In the genomic region with DNA sequence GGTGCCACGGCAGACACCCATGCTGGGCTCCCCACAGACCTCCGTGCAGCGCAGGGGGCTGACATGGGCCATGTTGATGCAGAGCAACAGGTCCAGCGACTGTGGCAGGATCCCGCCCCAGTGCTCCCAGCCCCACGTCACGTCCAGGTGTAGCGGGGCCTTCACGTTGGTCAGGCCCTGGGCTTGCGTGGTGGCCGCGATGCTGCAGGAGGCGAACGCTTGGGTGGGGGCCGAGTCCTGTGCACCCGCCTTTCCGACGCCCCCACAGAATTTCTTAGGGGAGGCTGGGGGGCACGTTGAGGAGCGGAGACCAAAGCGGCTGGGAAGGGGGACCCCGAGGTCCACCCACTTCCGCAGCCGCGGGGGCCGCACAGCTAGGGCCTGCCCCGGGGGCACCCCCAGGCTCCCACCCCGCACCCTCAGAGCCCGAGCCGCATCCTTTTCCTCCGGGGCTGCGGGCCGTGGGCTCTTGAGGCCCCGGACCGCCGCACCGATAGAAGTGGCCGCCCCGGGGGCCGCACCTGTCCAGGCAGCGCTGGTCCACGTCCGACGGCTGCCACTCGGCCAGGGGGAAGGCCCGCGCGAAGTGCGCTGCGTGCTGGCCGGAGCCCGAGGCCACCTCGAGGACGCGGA, we compare ENCODE assay signal across 1 cellular context.
TF ChIP-seq lines count a peak whose summit lies in the region.

No MANE protein-coding gene starts in this region.

TF ChIP-seq in HEK293, 187 proteins besides CTCF, POLR2A, EP300 and RAD21 (continued from another document and continues in another):
- TF ChIP-seq, protein P1, sequence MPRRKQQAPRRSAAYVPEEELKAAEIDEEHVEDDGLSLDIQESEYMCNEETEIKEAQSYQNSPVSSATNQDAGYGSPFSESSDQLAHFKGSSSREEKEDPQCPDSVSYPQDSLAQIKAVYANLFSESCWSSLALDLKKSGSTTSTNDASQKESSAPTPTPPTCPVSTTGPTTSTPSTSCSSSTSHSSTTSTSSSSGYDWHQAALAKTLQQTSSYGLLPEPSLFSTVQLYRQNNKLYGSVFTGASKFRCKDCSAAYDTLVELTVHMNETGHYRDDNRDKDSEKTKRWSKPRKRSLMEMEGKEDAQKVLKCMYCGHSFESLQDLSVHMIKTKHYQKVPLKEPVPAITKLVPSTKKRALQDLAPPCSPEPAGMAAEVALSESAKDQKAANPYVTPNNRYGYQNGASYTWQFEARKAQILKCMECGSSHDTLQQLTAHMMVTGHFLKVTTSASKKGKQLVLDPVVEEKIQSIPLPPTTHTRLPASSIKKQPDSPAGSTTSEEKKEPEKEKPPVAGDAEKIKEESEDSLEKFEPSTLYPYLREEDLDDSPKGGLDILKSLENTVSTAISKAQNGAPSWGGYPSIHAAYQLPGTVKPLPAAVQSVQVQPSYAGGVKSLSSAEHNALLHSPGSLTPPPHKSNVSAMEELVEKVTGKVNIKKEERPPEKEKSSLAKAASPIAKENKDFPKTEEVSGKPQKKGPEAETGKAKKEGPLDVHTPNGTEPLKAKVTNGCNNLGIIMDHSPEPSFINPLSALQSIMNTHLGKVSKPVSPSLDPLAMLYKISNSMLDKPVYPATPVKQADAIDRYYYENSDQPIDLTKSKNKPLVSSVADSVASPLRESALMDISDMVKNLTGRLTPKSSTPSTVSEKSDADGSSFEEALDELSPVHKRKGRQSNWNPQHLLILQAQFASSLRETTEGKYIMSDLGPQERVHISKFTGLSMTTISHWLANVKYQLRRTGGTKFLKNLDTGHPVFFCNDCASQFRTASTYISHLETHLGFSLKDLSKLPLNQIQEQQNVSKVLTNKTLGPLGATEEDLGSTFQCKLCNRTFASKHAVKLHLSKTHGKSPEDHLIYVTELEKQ (tag by site-specific recombination; IDR thresholded peaks at IDR 0.05; ENCODE audit: borderline replicate concordance), result no peak
- TF ChIP-seq, protein P2, sequence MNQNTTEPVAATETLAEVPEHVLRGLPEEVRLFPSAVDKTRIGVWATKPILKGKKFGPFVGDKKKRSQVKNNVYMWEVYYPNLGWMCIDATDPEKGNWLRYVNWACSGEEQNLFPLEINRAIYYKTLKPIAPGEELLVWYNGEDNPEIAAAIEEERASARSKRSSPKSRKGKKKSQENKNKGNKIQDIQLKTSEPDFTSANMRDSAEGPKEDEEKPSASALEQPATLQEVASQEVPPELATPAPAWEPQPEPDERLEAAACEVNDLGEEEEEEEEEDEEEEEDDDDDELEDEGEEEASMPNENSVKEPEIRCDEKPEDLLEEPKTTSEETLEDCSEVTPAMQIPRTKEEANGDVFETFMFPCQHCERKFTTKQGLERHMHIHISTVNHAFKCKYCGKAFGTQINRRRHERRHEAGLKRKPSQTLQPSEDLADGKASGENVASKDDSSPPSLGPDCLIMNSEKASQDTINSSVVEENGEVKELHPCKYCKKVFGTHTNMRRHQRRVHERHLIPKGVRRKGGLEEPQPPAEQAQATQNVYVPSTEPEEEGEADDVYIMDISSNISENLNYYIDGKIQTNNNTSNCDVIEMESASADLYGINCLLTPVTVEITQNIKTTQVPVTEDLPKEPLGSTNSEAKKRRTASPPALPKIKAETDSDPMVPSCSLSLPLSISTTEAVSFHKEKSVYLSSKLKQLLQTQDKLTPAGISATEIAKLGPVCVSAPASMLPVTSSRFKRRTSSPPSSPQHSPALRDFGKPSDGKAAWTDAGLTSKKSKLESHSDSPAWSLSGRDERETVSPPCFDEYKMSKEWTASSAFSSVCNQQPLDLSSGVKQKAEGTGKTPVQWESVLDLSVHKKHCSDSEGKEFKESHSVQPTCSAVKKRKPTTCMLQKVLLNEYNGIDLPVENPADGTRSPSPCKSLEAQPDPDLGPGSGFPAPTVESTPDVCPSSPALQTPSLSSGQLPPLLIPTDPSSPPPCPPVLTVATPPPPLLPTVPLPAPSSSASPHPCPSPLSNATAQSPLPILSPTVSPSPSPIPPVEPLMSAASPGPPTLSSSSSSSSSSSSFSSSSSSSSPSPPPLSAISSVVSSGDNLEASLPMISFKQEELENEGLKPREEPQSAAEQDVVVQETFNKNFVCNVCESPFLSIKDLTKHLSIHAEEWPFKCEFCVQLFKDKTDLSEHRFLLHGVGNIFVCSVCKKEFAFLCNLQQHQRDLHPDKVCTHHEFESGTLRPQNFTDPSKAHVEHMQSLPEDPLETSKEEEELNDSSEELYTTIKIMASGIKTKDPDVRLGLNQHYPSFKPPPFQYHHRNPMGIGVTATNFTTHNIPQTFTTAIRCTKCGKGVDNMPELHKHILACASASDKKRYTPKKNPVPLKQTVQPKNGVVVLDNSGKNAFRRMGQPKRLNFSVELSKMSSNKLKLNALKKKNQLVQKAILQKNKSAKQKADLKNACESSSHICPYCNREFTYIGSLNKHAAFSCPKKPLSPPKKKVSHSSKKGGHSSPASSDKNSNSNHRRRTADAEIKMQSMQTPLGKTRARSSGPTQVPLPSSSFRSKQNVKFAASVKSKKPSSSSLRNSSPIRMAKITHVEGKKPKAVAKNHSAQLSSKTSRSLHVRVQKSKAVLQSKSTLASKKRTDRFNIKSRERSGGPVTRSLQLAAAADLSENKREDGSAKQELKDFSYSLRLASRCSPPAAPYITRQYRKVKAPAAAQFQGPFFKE (tag by site-specific recombination; IDR thresholded peaks at IDR 0.05; ENCODE audit: borderline replicate concordance), result no peak; the same call in 1 of the 2 replicates
- TF ChIP-seq, protein P3, sequence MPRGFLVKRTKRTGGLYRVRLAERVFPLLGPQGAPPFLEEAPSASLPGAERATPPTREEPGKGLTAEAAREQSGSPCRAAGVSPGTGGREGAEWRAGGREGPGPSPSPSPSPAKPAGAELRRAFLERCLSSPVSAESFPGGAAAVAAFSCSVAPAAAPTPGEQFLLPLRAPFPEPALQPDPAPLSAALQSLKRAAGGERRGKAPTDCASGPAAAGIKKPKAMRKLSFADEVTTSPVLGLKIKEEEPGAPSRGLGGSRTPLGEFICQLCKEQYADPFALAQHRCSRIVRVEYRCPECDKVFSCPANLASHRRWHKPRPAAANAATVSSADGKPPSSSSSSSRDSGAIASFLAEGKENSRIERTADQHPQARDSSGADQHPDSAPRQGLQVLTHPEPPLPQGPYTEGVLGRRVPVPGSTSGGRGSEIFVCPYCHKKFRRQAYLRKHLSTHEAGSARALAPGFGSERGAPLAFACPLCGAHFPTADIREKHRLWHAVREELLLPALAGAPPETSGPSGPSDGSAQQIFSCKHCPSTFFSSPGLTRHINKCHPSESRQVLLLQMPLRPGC (tag by site-specific recombination; IDR thresholded peaks at IDR 0.05), result 0 out of 2 replicates have a peak, but pooled peaks have one; percentile 29
- TF ChIP-seq KLF7 (tag by site-specific recombination; IDR thresholded peaks at IDR 0.05; ENCODE audit: borderline replicate concordance), result no peak
- TF ChIP-seq ZNF664 (tag by site-specific recombination; IDR thresholded peaks at IDR 0.05), result no peak
- no peak for TF ChIP-seq ZNF302 (tag by site-specific recombination; IDR thresholded peaks at IDR 0.05; ENCODE audit: low read depth)
- no peak for TF ChIP-seq SALL2 (tag by site-specific recombination; IDR thresholded peaks at IDR 0.05; ENCODE audit: borderline replicate concordance)
- 0 out of 2 replicates have a peak, but pooled peaks have one; percentile 33 for TF ChIP-seq ZNF768 (tag by site-specific recombination; IDR thresholded peaks at IDR 0.05)
- no peak for TF ChIP-seq ZNF394 (tag by site-specific recombination; IDR thresholded peaks at IDR 0.05; ENCODE audit: borderline replicate concordance)
- TF ChIP-seq, protein P4, sequence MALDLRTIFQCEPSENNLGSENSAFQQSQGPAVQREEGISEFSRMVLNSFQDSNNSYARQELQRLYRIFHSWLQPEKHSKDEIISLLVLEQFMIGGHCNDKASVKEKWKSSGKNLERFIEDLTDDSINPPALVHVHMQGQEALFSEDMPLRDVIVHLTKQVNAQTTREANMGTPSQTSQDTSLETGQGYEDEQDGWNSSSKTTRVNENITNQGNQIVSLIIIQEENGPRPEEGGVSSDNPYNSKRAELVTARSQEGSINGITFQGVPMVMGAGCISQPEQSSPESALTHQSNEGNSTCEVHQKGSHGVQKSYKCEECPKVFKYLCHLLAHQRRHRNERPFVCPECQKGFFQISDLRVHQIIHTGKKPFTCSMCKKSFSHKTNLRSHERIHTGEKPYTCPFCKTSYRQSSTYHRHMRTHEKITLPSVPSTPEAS (tag by site-specific recombination; IDR thresholded peaks at IDR 0.05), result no peak
- peak; percentile 77 for TF ChIP-seq GLIS2 (tag by site-specific recombination; IDR thresholded peaks at IDR 0.05)
- TF ChIP-seq, protein P5, sequence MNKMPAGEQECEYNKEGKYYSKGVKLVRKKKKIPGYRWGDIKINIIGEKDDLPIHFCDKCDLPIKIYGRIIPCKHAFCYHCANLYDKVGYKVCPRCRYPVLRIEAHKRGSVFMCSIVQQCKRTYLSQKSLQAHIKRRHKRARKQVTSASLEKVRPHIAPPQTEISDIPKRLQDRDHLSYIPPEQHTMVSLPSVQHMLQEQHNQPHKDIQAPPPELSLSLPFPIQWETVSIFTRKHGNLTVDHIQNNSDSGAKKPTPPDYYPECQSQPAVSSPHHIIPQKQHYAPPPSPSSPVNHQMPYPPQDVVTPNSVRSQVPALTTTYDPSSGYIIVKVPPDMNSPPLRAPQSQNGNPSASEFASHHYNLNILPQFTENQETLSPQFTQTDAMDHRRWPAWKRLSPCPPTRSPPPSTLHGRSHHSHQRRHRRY (tag by site-specific recombination; IDR thresholded peaks at IDR 0.05), result no peak
- TF ChIP-seq ZSCAN30 (tag by site-specific recombination; IDR thresholded peaks at IDR 0.05), result no peak; the same call in 1 of the 2 replicates
- no peak for TF ChIP-seq ZNF341 (tag by site-specific recombination; IDR thresholded peaks at IDR 0.05; ENCODE audit: low read depth)
- TF ChIP-seq ZNF670 (tag by site-specific recombination; IDR thresholded peaks at IDR 0.05; ENCODE audit: low read depth), result no peak
- TF ChIP-seq GLI2 (tag by site-specific recombination; IDR thresholded peaks at IDR 0.05; ENCODE audit: borderline replicate concordance, low read depth), result no peak
- no peak for TF ChIP-seq ZNF510 (tag by site-specific recombination; IDR thresholded peaks at IDR 0.05; ENCODE audit: insufficient replicate concordance)
- no peak for TF ChIP-seq ZNF335 (tag by site-specific recombination; conservative IDR thresholded peaks at IDR 0.05)
- TF ChIP-seq ZNF558 (tag by site-specific recombination; IDR thresholded peaks at IDR 0.05), result no peak
- no peak for TF ChIP-seq ZNF621 (tag by site-specific recombination; IDR thresholded peaks at IDR 0.05)
- no peak for TF ChIP-seq ZNF658 (tag by site-specific recombination; IDR thresholded peaks at IDR 0.05)
- TF ChIP-seq, protein P6, sequence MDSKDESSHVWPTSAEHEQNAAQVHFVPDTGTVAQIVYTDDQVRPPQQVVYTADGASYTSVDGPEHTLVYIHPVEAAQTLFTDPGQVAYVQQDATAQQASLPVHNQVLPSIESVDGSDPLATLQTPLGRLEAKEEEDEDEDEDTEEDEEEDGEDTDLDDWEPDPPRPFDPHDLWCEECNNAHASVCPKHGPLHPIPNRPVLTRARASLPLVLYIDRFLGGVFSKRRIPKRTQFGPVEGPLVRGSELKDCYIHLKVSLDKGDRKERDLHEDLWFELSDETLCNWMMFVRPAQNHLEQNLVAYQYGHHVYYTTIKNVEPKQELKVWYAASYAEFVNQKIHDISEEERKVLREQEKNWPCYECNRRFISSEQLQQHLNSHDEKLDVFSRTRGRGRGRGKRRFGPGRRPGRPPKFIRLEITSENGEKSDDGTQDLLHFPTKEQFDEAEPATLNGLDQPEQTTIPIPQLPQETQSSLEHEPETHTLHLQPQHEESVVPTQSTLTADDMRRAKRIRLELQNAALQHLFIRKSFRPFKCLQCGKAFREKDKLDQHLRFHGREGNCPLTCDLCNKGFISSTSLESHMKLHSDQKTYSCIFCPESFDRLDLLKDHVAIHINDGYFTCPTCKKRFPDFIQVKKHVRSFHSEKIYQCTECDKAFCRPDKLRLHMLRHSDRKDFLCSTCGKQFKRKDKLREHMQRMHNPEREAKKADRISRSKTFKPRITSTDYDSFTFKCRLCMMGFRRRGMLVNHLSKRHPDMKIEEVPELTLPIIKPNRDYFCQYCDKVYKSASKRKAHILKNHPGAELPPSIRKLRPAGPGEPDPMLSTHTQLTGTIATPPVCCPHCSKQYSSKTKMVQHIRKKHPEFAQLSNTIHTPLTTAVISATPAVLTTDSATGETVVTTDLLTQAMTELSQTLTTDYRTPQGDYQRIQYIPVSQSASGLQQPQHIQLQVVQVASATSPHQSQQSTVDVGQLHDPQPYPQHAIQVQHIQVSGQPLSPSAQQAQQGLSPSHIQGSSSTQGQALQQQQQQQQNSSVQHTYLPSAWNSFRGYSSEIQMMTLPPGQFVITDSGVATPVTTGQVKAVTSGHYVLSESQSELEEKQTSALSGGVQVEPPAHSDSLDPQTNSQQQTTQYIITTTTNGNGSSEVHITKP (tag by site-specific recombination; IDR thresholded peaks at IDR 0.05), result no peak
- TF ChIP-seq SP2 (tag by site-specific recombination; IDR thresholded peaks at IDR 0.05), result no peak
- TF ChIP-seq ZNF174 (tag by site-specific recombination; IDR thresholded peaks at IDR 0.05), result no peak
- no peak for TF ChIP-seq ZNF366 (tag by site-specific recombination; conservative IDR thresholded peaks at IDR 0.05)
- TF ChIP-seq ZNF324 (tag by site-specific recombination; IDR thresholded peaks at IDR 0.05), result no peak
- TF ChIP-seq ZNF155 (tag by site-specific recombination; IDR thresholded peaks at IDR 0.05), result no peak
- TF ChIP-seq, protein P7, sequence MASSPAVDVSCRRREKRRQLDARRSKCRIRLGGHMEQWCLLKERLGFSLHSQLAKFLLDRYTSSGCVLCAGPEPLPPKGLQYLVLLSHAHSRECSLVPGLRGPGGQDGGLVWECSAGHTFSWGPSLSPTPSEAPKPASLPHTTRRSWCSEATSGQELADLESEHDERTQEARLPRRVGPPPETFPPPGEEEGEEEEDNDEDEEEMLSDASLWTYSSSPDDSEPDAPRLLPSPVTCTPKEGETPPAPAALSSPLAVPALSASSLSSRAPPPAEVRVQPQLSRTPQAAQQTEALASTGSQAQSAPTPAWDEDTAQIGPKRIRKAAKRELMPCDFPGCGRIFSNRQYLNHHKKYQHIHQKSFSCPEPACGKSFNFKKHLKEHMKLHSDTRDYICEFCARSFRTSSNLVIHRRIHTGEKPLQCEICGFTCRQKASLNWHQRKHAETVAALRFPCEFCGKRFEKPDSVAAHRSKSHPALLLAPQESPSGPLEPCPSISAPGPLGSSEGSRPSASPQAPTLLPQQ (tag by site-specific recombination; IDR thresholded peaks at IDR 0.05), result 0 out of 2 replicates have a peak, but pooled peaks have one; percentile 18
- TF ChIP-seq, protein P8, sequence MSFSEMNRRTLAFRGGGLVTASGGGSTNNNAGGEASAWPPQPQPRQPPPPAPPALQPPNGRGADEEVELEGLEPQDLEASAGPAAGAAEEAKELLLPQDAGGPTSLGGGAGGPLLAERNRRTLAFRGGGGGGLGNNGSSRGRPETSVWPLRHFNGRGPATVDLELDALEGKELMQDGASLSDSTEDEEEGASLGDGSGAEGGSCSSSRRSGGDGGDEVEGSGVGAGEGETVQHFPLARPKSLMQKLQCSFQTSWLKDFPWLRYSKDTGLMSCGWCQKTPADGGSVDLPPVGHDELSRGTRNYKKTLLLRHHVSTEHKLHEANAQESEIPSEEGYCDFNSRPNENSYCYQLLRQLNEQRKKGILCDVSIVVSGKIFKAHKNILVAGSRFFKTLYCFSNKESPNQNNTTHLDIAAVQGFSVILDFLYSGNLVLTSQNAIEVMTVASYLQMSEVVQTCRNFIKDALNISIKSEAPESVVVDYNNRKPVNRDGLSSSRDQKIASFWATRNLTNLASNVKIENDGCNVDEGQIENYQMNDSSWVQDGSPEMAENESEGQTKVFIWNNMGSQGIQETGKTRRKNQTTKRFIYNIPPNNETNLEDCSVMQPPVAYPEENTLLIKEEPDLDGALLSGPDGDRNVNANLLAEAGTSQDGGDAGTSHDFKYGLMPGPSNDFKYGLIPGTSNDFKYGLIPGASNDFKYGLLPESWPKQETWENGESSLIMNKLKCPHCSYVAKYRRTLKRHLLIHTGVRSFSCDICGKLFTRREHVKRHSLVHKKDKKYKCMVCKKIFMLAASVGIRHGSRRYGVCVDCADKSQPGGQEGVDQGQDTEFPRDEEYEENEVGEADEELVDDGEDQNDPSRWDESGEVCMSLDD (tag by site-specific recombination; IDR thresholded peaks at IDR 0.05), result no peak
- TF ChIP-seq ZFP37 (tag by site-specific recombination; IDR thresholded peaks at IDR 0.05), result no peak
- TF ChIP-seq MYNN (tag by site-specific recombination; IDR thresholded peaks at IDR 0.05; ENCODE audit: borderline replicate concordance), result no peak
